Comparison of ENCODE assay signal across 10 cellular contexts in genomic region chr1:28313710-28314510, GRCh38. TPM values are rescaled to one million over a fixed set of nuclear protein-coding genes. Genes with fewer than 3 reads are reported as not detected.
DNase-seq lines count a peak whose midpoint lies in the region; ATAC-seq, FAIRE-seq and TF ChIP-seq lines count a peak whose summit lies in the region.
"Had no signal": no experiment of that assay in that cellular context is flagged by ENCODE, and none has a peak within 500 bp of the region (broad histone marks: within the 10 kb centered on the region; RNA-seq: fewer than 3 reads in every experiment).

No MANE protein-coding gene starts in this region.

- peak overlapping the region; percentile 74 for H2AFZ ChIP-seq in HepG2 (ENCODE audit: low read length)

- no peak for TF ChIP-seq RAD21 in A549 (conservative IDR thresholded peaks at IDR 0.05 in 1 of 2, IDR thresholded peaks at IDR 0.05 in 1 of 2)
- TF ChIP-seq RAD21 in HepG2 (CRISPR knock-in tag; IDR thresholded peaks at IDR 0.05) = no peak

- H3K27ac ChIP-seq in A549 (peak overlapping the region; percentile 67 to 79; a peak in 5 of 6 replicates), breast epithelium (peak overlapping the region; percentile 57 to 70), HepG2 (ENCODE audit: extremely low read length, insufficient read depth, low read length) (peak overlapping the region; percentile 54)
- H3K27ac ChIP-seq: BLaER1, uterus had no signal

- in situ Hi-C loops in HepG2 (cut with HindIII; ENCODE audit: extremely low pct_ligation_motif_present, low pct_unique_long_range_greater_than_20kb) = no loop called here

- H3K4me3 Mint-ChIP-seq in stimulated activated naive CD8-positive, alpha-beta T cell treated with anti-CD3 and anti-CD28 coated beads, Interleukin-15, amount 100 ng/mL, for 72 hours = no peak overlapping the region

- CTCF ChIA-PET in A549 (lab: Yijun Ruan, JAX) (interaction anchor here (0.8 kb wide), 1 partner anchor 65 kb away, joined by 5 read pairs; no protein-coding TSS in a partner anchor), HepG2 (lab: Yijun Ruan, JAX; ENCODE audit: low intra/inter-chr PET ratio, low total read pairs) (no interaction called here)

- H3K27me3 ChIP-seq in breast epithelium (no peaks in the 10 kb centered on the region), HepG2 (ENCODE audit: control insufficient read depth in 1 of 2, insufficient read depth in 2 of 2, low read length in 2 of 2) (no peaks in the 10 kb centered on the region)
- H3K27me3 ChIP-seq: BLaER1, uterus had no signal

- H3K4me3 ChIP-seq in A549 (no peak overlapping the region), breast epithelium (no peak overlapping the region), HepG2 (replicated peaks in 1 of 3; ENCODE audit: insufficient read depth in 1 of 3, low read depth in 2 of 3, low read length in 3 of 3) (peak overlapping the region in 2 of 3 experiments; percentile 15 to 43; a peak in 3 of 6 replicates)
- H3K4me3 ChIP-seq: BLaER1, uterus had no signal

- no peaks in the 10 kb centered on the region for H3K9me3 Mint-ChIP-seq in stimulated activated naive CD8-positive, alpha-beta T cell treated with anti-CD3 and anti-CD28 coated beads, Interleukin-15, amount 100 ng/mL, for 72 hours

- DNase-seq in A549 (ENCODE audit: low read depth in 1 of 2, low spot score in 1 of 2) (peak; percentile 47 to 62), HuH-7 (ENCODE audit: low spot score) (peak; percentile 69), breast epithelium (ENCODE audit: low spot score in 2 of 2) (peak; percentile 74 to 78), HepG2 (ENCODE audit: low spot score) (peak; percentile 85), NCI-H2227 (lab: John Stamatoyannopoulos, UW; ENCODE audit: unreplicated experiment) (no peak), DMS79 treated with DMSO at 0.1 percent for 48 hours (lab: John Stamatoyannopoulos, UW) (no peak)
- DNase-seq in stimulated activated naive CD8-positive, alpha-beta T cell treated with anti-CD3 and anti-CD28 coated beads, Interleukin-15, amount 100 ng/mL, for 72 hours = no peak

- intact Hi-C loops in breast epithelium (cut with DNase I; ENCODE audit: low total_unique reads) = no loop called here
- intact Hi-C loops in HepG2 (cut with micrococcal nuclease; ENCODE audit: unreplicated experiment) = no loop called here

- TF ChIP-seq POLR2A in A549 (IDR thresholded peaks at IDR 0.05; ENCODE audit: low read length) (no peak), breast epithelium (IDR thresholded peaks at IDR 0.05) (no peak), HepG2 (IDR thresholded peaks at IDR 0.05; ENCODE audit: insufficient read depth in 1 of 2, low read depth in 2 of 2, low read length in 2 of 2) (no peak)

- H3K27ac Mint-ChIP-seq in stimulated activated naive CD8-positive, alpha-beta T cell treated with anti-CD3 and anti-CD28 coated beads, Interleukin-15, amount 100 ng/mL, for 72 hours = no peak overlapping the region

- peak; percentile 98 to 99 for ATAC-seq in A549
- ATAC-seq in HepG2 = peak; percentile 100
- no peak for ATAC-seq in HG02884 (IDR thresholded peaks at IDR 0.05; ENCODE audit: unreplicated experiment)
- no peak for ATAC-seq in stimulated activated naive CD8-positive, alpha-beta T cell treated with anti-CD3 and anti-CD28 coated beads, Interleukin-15, amount 100 ng/mL, for 72 hours

- POLR2A ChIA-PET in A549 (lab: Yijun Ruan, JAX) (interaction anchor here (0.6 to 1.9 kb wide), 4 partner anchors 13 to 331 kb away, joined by 3 to 15 read pairs (median 4); partner anchors contain the start of gene MED18), HepG2 (lab: Yijun Ruan, JAX) (interaction anchor here (0.5 to 2.7 kb wide), 12 partner anchors 9 to 268 kb away, joined by 3 to 23 read pairs (median 3); partner anchors contain the start of gene MED18)

- H3K27me3 Mint-ChIP-seq in stimulated activated naive CD8-positive, alpha-beta T cell treated with anti-CD3 and anti-CD28 coated beads, Interleukin-15, amount 100 ng/mL, for 72 hours = no peaks in the 10 kb centered on the region

- TF ChIP-seq CTCF in A549 (IDR thresholded peaks at IDR 0.05) (no peak), breast epithelium (IDR thresholded peaks at IDR 0.05) (no peak), HepG2 (CRISPR knock-in tag; IDR thresholded peaks at IDR 0.05) (peak; percentile 21; the same call in 1 of the 2 replicates)

- H4K20me1 ChIP-seq in HepG2 (ENCODE audit: insufficient read depth, low read length) = no peaks in the 10 kb centered on the region
- H4K20me1 ChIP-seq: BLaER1 had no signal

- H3K4me1 ChIP-seq in A549 (peaks cover 15% of the 10 kb centered on the region), breast epithelium (no peaks in the 10 kb centered on the region), HepG2 (ENCODE audit: insufficient read depth, low read length) (peaks cover 24% of the 10 kb centered on the region)
- H3K4me1 ChIP-seq: uterus had no signal

- H3K4me2 ChIP-seq in A549 = peak overlapping the region; percentile 66
- H3K4me2 ChIP-seq in HepG2 (ENCODE audit: low read depth, low read length) = peak overlapping the region; percentile 91
- H3K4me2 ChIP-seq: BLaER1 had no signal

- no peaks in the 10 kb centered on the region for H3K79me2 ChIP-seq in HepG2 (ENCODE audit: insufficient read depth, low read length)

- H3K9ac ChIP-seq in HepG2 (ENCODE audit: insufficient read depth, low read depth, low read length) = 0 out of 2 replicates have a peak overlapping the region, but pooled peaks have one; percentile 36
- H3K9ac ChIP-seq: BLaER1 had no signal

- no peaks in the 10 kb centered on the region for H3K4me1 Mint-ChIP-seq in stimulated activated naive CD8-positive, alpha-beta T cell treated with anti-CD3 and anti-CD28 coated beads, Interleukin-15, amount 100 ng/mL, for 72 hours

- H3K9me3 ChIP-seq in A549 (no peaks in the 10 kb centered on the region), breast epithelium (no peaks in the 10 kb centered on the region), HepG2 (ENCODE audit: low read length) (no peaks in the 10 kb centered on the region)
- H3K9me3 ChIP-seq: BLaER1, uterus had no signal

- H3K36me3 ChIP-seq in breast epithelium = no peaks in the 10 kb centered on the region
- no peaks in the 10 kb centered on the region for H3K36me3 ChIP-seq in HepG2 (replicated peaks in 1 of 2; ENCODE audit: control insufficient read depth in 1 of 2, insufficient read depth in 2 of 2, low read length in 2 of 2)
- H3K36me3 ChIP-seq: BLaER1, uterus had no signal

- no TSS peak for BruUV-seq in HepG2 (replicated peaks; lab: Mats Ljungman, UMichigan)

- no peak for TF ChIP-seq EP300 in A549 (IDR thresholded peaks at IDR 0.05)
- peak in 1 of 2 experiments; percentile 47; a peak in 2 of 4 replicates for TF ChIP-seq EP300 in HepG2 (IDR thresholded peaks at IDR 0.05; ENCODE audit: low read depth in 2 of 2, low read length in 2 of 2)
- TF ChIP-seq EP300 in HepG2 (CRISPR knock-in tag; IDR thresholded peaks at IDR 0.05; ENCODE audit: borderline replicate concordance) = peak; percentile 49

- 13% methylated on average over 2 of the region's 6 CpGs for WGBS in A549 (ENCODE audit: missing lambda C conversion rate)
- 0% methylated on average over 2 of the region's 6 CpGs for WGBS in HepG2 (ENCODE audit: low lambda C conversion rate)

- FAIRE-seq in A549 (lab: Jason Lieb, UNC) = no peak
- peak; percentile 92 for FAIRE-seq in HepG2 (lab: Jason Lieb, UNC)

RNA-seq across cellular contexts. Expression of gene MED18, which starts 14.9 kb away (rescaled TPM):
- polyA plus RNA-seq in A549 (2011; rRNA removed) (20.3 and 22.2 TPM in 2 replicates), A549 (2017; fragmentation: RNase III; extraction: RNeasy Plus Mini Kit Qiagen cat#74134 plus additional on column Dnase treatment) (13.7 to 15.4 TPM (median 14.5 TPM) in 3 replicates), HepG2 (2011; rRNA removed) (11.7 and 14.4 TPM in 2 replicates)
- 9.6 and 10.3 TPM in 2 replicates for polyA plus RNA-seq in A549 (2012; cell fraction: cytosol; rRNA removed)
- polyA plus RNA-seq in A549 (2012; cell fraction: nucleus; rRNA removed) = 10.2 and 11.3 TPM in 2 replicates
- 42.6 and 63.6 TPM in 2 replicates for polyA minus RNA-seq in A549 (2011; rRNA and poly(A)+ RNA removed)
- total RNA-seq in breast epithelium (10 to 100 TPM in 2 of 3 donors, 1 to 10 TPM in 1; 8.3 to 14.4 (median 12.6) TPM), HepG2 (2016; rRNA removed; fragmentation: Illumina TruSeq; extraction: Trizol) (21.0 and 28.8 TPM in 2 replicates)
- 7.0 and 7.5 TPM in 2 replicates for total RNA-seq in HepG2 (2016; cell fraction: cytosol; rRNA removed; fragmentation: Illumina TruSeq; extraction: Trizol; ENCODE audit: low read depth)
- 20.7 and 32.3 TPM in 2 replicates for total RNA-seq in HepG2 (2016; cell fraction: insoluble cytoplasmic fraction; rRNA removed; fragmentation: Illumina TruSeq; extraction: Trizol)
- total RNA-seq in HepG2 (2016; cell fraction: membrane; rRNA removed; fragmentation: Illumina TruSeq; extraction: Trizol) = 10.5 and 12.8 TPM in 2 replicates
- 7.0 and 9.3 TPM in 2 replicates for total RNA-seq in HepG2 (2016; cell fraction: nucleus; rRNA removed; fragmentation: Illumina TruSeq; extraction: Trizol)
- polyA plus RNA-seq in HepG2 (2011; cell fraction: cytosol; rRNA removed) = 16.5 and 19.8 TPM in 2 replicates
- 10.4 and 11.6 TPM in 2 replicates for polyA plus RNA-seq in HepG2 (2011; cell fraction: nucleus; rRNA removed)
- 9.5 and 13.0 TPM in 2 replicates for polyA plus RNA-seq in HepG2 (2012)
- polyA plus RNA-seq in HepG2 (2016; cell fraction: cytosol; fragmentation: Illumina TruSeq; extraction: Trizol; ENCODE audit: low read depth) = 2.8 and 3.8 TPM in 2 replicates
- polyA plus RNA-seq in HepG2 (2016; cell fraction: insoluble cytoplasmic fraction; fragmentation: Illumina TruSeq; extraction: Trizol; ENCODE audit: low read depth) = 26.5 and 30.0 TPM in 2 replicates
- 4.9 and 5.6 TPM in 2 replicates for polyA plus RNA-seq in HepG2 (2016; cell fraction: membrane; fragmentation: Illumina TruSeq; extraction: Trizol; ENCODE audit: low read depth)
- 14.7 and 18.3 TPM in 2 replicates for polyA plus RNA-seq in HepG2 (2016; cell fraction: nucleus; fragmentation: Illumina TruSeq; extraction: Trizol; ENCODE audit: insufficient read depth, low read depth)
- polyA minus RNA-seq in HepG2 (2011; rRNA and poly(A)+ RNA removed; ENCODE audit: low replicate concordance) = 28.2 and 57.8 TPM in 2 replicates
- polyA minus RNA-seq in HepG2 (2011; cell fraction: cytosol; rRNA and poly(A)+ RNA removed) = 13.0 and 15.4 TPM in 2 replicates
- 3.6 and 4.2 TPM in 2 replicates for polyA minus RNA-seq in HepG2 (2011; cell fraction: nucleus; rRNA and poly(A)+ RNA removed)

RNA-seq across cellular contexts. Expression of gene SESN2, which starts 54.6 kb away (rescaled TPM):
- 16.6 and 16.7 TPM in 2 replicates for polyA plus RNA-seq in A549 (2011; rRNA removed)
- 6.2 and 7.9 TPM in 2 replicates for polyA plus RNA-seq in A549 (2012; cell fraction: cytosol; rRNA removed)
- 12.5 and 16.4 TPM in 2 replicates for polyA plus RNA-seq in A549 (2012; cell fraction: nucleus; rRNA removed)
- polyA plus RNA-seq in A549 (2017; fragmentation: RNase III; extraction: RNeasy Plus Mini Kit Qiagen cat#74134 plus additional on column Dnase treatment) = 5.2 to 5.6 TPM (median 5.6 TPM) in 3 replicates
- 25.4 and 29.1 TPM in 2 replicates for polyA minus RNA-seq in A549 (2011; rRNA and poly(A)+ RNA removed)
- total RNA-seq in breast epithelium = 10 to 100 TPM in 2 of 3 donors, 1 to 10 TPM in 1; 10.0 to 16.0 (median 12.5) TPM
- 10.4 and 13.2 TPM in 2 replicates for total RNA-seq in HepG2 (2016; rRNA removed; fragmentation: Illumina TruSeq; extraction: Trizol)
- total RNA-seq in HepG2 (2016; cell fraction: cytosol; rRNA removed; fragmentation: Illumina TruSeq; extraction: Trizol; ENCODE audit: low read depth) = 2.1 and 2.5 TPM in 2 replicates
- total RNA-seq in HepG2 (2016; cell fraction: insoluble cytoplasmic fraction; rRNA removed; fragmentation: Illumina TruSeq; extraction: Trizol) = 10.0 and 12.0 TPM in 2 replicates
- 5.6 and 7.1 TPM in 2 replicates for total RNA-seq in HepG2 (2016; cell fraction: membrane; rRNA removed; fragmentation: Illumina TruSeq; extraction: Trizol)
- 8.1 and 8.4 TPM in 2 replicates for total RNA-seq in HepG2 (2016; cell fraction: nucleus; rRNA removed; fragmentation: Illumina TruSeq; extraction: Trizol)
- 19.1 and 24.8 TPM in 2 replicates for polyA plus RNA-seq in HepG2 (2011; rRNA removed)
- polyA plus RNA-seq in HepG2 (2011; cell fraction: cytosol; rRNA removed) = 11.7 and 14.9 TPM in 2 replicates
- 26.7 and 32.2 TPM in 2 replicates for polyA plus RNA-seq in HepG2 (2011; cell fraction: nucleus; rRNA removed)
- 7.3 and 18.2 TPM in 2 replicates for polyA plus RNA-seq in HepG2 (2012)
- 1.3 and 1.4 TPM in 2 replicates for polyA plus RNA-seq in HepG2 (2016; cell fraction: cytosol; fragmentation: Illumina TruSeq; extraction: Trizol; ENCODE audit: low read depth)
- polyA plus RNA-seq in HepG2 (2016; cell fraction: insoluble cytoplasmic fraction; fragmentation: Illumina TruSeq; extraction: Trizol; ENCODE audit: low read depth) = 9.6 and 12.1 TPM in 2 replicates
- polyA plus RNA-seq in HepG2 (2016; cell fraction: membrane; fragmentation: Illumina TruSeq; extraction: Trizol; ENCODE audit: low read depth) = 4.3 and 4.7 TPM in 2 replicates
- 14.7 and 15.5 TPM in 2 replicates for polyA plus RNA-seq in HepG2 (2016; cell fraction: nucleus; fragmentation: Illumina TruSeq; extraction: Trizol; ENCODE audit: insufficient read depth, low read depth)
- 21.9 and 39.6 TPM in 2 replicates for polyA minus RNA-seq in HepG2 (2011; rRNA and poly(A)+ RNA removed; ENCODE audit: low replicate concordance)
- polyA minus RNA-seq in HepG2 (2011; cell fraction: cytosol; rRNA and poly(A)+ RNA removed) = 9.8 and 11.5 TPM in 2 replicates
- polyA minus RNA-seq in HepG2 (2011; cell fraction: nucleus; rRNA and poly(A)+ RNA removed) = 11.8 and 11.9 TPM in 2 replicates

RNA-seq across cellular contexts. Expression of gene PHACTR4, which starts 55.6 kb away (rescaled TPM):
- polyA plus RNA-seq in A549 (2011; rRNA removed) = 17.4 and 32.1 TPM in 2 replicates
- 9.3 and 10.8 TPM in 2 replicates for polyA plus RNA-seq in A549 (2012; cell fraction: cytosol; rRNA removed)
- polyA plus RNA-seq in A549 (2012; cell fraction: nucleus; rRNA removed) = 7.4 and 16.4 TPM in 2 replicates
- polyA plus RNA-seq in A549 (2017; fragmentation: RNase III; extraction: RNeasy Plus Mini Kit Qiagen cat#74134 plus additional on column Dnase treatment) = 25.0 to 25.4 TPM (median 25.1 TPM) in 3 replicates
- polyA minus RNA-seq in A549 (2011; rRNA and poly(A)+ RNA removed) = 19.9 and 23.3 TPM in 2 replicates
- total RNA-seq in breast epithelium = 10 to 100 TPM; 17.1 to 29.6 (median 25.9) TPM
- 17.1 and 29.6 TPM in 2 replicates for total RNA-seq in HepG2 (2016; rRNA removed; fragmentation: Illumina TruSeq; extraction: Trizol)
- 12.5 and 13.7 TPM in 2 replicates for total RNA-seq in HepG2 (2016; cell fraction: cytosol; rRNA removed; fragmentation: Illumina TruSeq; extraction: Trizol; ENCODE audit: low read depth)
- total RNA-seq in HepG2 (2016; cell fraction: insoluble cytoplasmic fraction; rRNA removed; fragmentation: Illumina TruSeq; extraction: Trizol) = 18.0 and 28.5 TPM in 2 replicates
- 22.9 and 27.9 TPM in 2 replicates for total RNA-seq in HepG2 (2016; cell fraction: membrane; rRNA removed; fragmentation: Illumina TruSeq; extraction: Trizol)
- total RNA-seq in HepG2 (2016; cell fraction: nucleus; rRNA removed; fragmentation: Illumina TruSeq; extraction: Trizol) = 19.8 and 22.8 TPM in 2 replicates
- polyA plus RNA-seq in HepG2 (2011; rRNA removed) = 13.9 TPM in 2 replicates
- 9.3 and 14.1 TPM in 2 replicates for polyA plus RNA-seq in HepG2 (2011; cell fraction: cytosol; rRNA removed)
- 7.6 and 10.2 TPM in 2 replicates for polyA plus RNA-seq in HepG2 (2011; cell fraction: nucleus; rRNA removed)
- polyA plus RNA-seq in HepG2 (2012) = 20.1 and 20.8 TPM in 2 replicates
- 3.9 and 4.2 TPM in 2 replicates for polyA plus RNA-seq in HepG2 (2016; cell fraction: cytosol; fragmentation: Illumina TruSeq; extraction: Trizol; ENCODE audit: low read depth)
- polyA plus RNA-seq in HepG2 (2016; cell fraction: insoluble cytoplasmic fraction; fragmentation: Illumina TruSeq; extraction: Trizol; ENCODE audit: low read depth) = 36.5 and 50.9 TPM in 2 replicates
- polyA plus RNA-seq in HepG2 (2016; cell fraction: membrane; fragmentation: Illumina TruSeq; extraction: Trizol; ENCODE audit: low read depth) = 18.0 and 18.6 TPM in 2 replicates
- polyA plus RNA-seq in HepG2 (2016; cell fraction: nucleus; fragmentation: Illumina TruSeq; extraction: Trizol; ENCODE audit: insufficient read depth, low read depth) = 40.9 and 42.7 TPM in 2 replicates
- polyA minus RNA-seq in HepG2 (2011; rRNA and poly(A)+ RNA removed; ENCODE audit: low replicate concordance) = 21.5 and 24.1 TPM in 2 replicates
- polyA minus RNA-seq in HepG2 (2011; cell fraction: cytosol; rRNA and poly(A)+ RNA removed) = 19.1 and 23.2 TPM in 2 replicates
- 13.7 and 14.3 TPM in 2 replicates for polyA minus RNA-seq in HepG2 (2011; cell fraction: nucleus; rRNA and poly(A)+ RNA removed)

Comparison
In these comparisons a context has a peak if more than half of its experiments do, and no peak if none do; other contexts are left out.
1. ATAC-seq: peak in A549 (2 of 2) and HepG2 (single experiment); none in HG02884 (single experiment) and stimulated activated naive CD8-positive, alpha-beta T cell treated with anti-CD3 and anti-CD28 coated beads, Interleukin-15, amount 100 ng/mL, for 72 hours (single experiment).
2. DNase-seq: peak in A549 (2 of 2), HuH-7 (single experiment), breast epithelium (2 of 2) and HepG2 (single experiment); none in NCI-H2227 (single experiment), DMS79 treated with DMSO at 0.1 percent for 48 hours (single experiment) and stimulated activated naive CD8-positive, alpha-beta T cell treated with anti-CD3 and anti-CD28 coated beads, Interleukin-15, amount 100 ng/mL, for 72 hours (0 of 2).
3. H3K4me3 ChIP-seq: peak in HepG2 (2 of 3); none in A549 (single experiment) and breast epithelium (0 of 3).
4. Of the 38 proteins assayed by ChIP-seq in both HepG2 and A549: peak only in HepG2: BHLHE40, CTCF, EP300, ESRRA, HDAC2, HMGXB4 and 4 more; only in A549: none; in both: CEBPB and FOSL2; in neither: 25; mixed calls (peak in some experiments, not most) for 1.
5. Peak in every context shown above with its lines, with median percentiles within 50 percentile points of each other: H3K27ac ChIP-seq.